ENCODE assay signal across 8 cellular contexts in genomic region chr6:42960243-42961019, GRCh38. TPM values are rescaled to one million over a fixed set of nuclear protein-coding genes. Genes with fewer than 3 reads are reported as not detected.
DNase-seq lines count a peak whose midpoint lies in the region; ATAC-seq and TF ChIP-seq lines count a peak whose summit lies in the region.

Gene GNMT, plus strand, starts transcription at chr6:42960754. Its CDS starts 14 bp downstream, at chr6:42960768.

- no peaks in the 10 kb centered on the region for H3K9me3 ChIP-seq in BLaER1
- no peaks in the 10 kb centered on the region for H3K9me3 ChIP-seq in mesenchymal stem cell (ENCODE audit: control insufficient read depth, low read length)
- no peaks in the 10 kb centered on the region for H3K9me3 ChIP-seq in thymus (ENCODE audit: control insufficient read depth)

- TF ChIP-seq RAD21 in Ishikawa (IDR thresholded peaks at IDR 0.05; ENCODE audit: low read depth) = no peak

- peak within 1 kb of the TSS in 1 of 2 experiments; percentile 68 for H3K18ac ChIP-seq in mesenchymal stem cell (ENCODE audit: low read depth in 1 of 2, low read length in 2 of 2)

- H2AFZ ChIP-seq in mesenchymal stem cell (ENCODE audit: low read depth, low read length) = peak within 1 kb of the TSS; percentile 76

- peaks cover 25% of the 10 kb centered on the region for H4K20me1 ChIP-seq in BLaER1

- no peak within 1 kb of the TSS for H3K4me3 ChIP-seq in BLaER1
- H3K4me3 ChIP-seq in mesenchymal stem cell (ENCODE audit: insufficient read depth in 1 of 2, low read depth in 1 of 2, low read length in 2 of 2) = peak within 1 kb of the TSS; percentile 58 to 80
- H3K4me3 ChIP-seq in thymus (ENCODE audit: low read length) = peak within 1 kb of the TSS; percentile 41

- peak within 1 kb of the TSS in 1 of 2 experiments; percentile 6 for H3K4ac ChIP-seq in mesenchymal stem cell (ENCODE audit: low read depth in 1 of 2, low read length in 2 of 2)

- DNase-seq in activated CD4-positive, alpha-beta T cell treated with anti-CD3 and anti-CD28 coated beads for 4 hours = peak; percentile 28
- peak; percentile 18 for DNase-seq in effector CD4-positive, alpha-beta T cell
- DNase-seq in mesenchymal stem cell = peak; percentile 35
- no peak for DNase-seq in NCI-H2107 treated with DMSO at 0.1 percent for 48 hours (lab: John Stamatoyannopoulos, UW; ENCODE audit: unreplicated experiment)

- H2BK5ac ChIP-seq in mesenchymal stem cell (ENCODE audit: low read depth, low read length, poor library complexity, severe bottlenecking) = no peak within 1 kb of the TSS

- H3K9ac ChIP-seq in BLaER1 = 0 out of 2 replicates have a peak within 1 kb of the TSS, but pooled peaks have one; percentile 31
- H3K9ac ChIP-seq in mesenchymal stem cell (ENCODE audit: low read length) = peak within 1 kb of the TSS; percentile 51

- 6% methylated on average over 62 of the region's 62 CpGs for WGBS in mesenchymal stem cell
- WGBS in thymus = 7% methylated on average over 62 of the region's 62 CpGs

- no peak within 1 kb of the TSS for H4K8ac ChIP-seq in mesenchymal stem cell (ENCODE audit: low read length)

- peak within 1 kb of the TSS in 1 of 2 experiments; percentile 74 for H3K23ac ChIP-seq in mesenchymal stem cell (ENCODE audit: low read length in 2 of 2)

- no peak within 1 kb of the TSS for H2BK15ac ChIP-seq in mesenchymal stem cell (ENCODE audit: low read depth, poor library complexity, severe bottlenecking)

- TF ChIP-seq EP300 in Ishikawa (IDR thresholded peaks at IDR 0.05; ENCODE audit: borderline replicate concordance) = no peak

- ATAC-seq in HG02588 (IDR thresholded peaks at IDR 0.05; ENCODE audit: unreplicated experiment) = no peak

- H4K91ac ChIP-seq in mesenchymal stem cell (ENCODE audit: low read length) = no peak within 1 kb of the TSS

- no peak within 1 kb of the TSS for H3K4me2 ChIP-seq in BLaER1
- H3K4me2 ChIP-seq in mesenchymal stem cell (ENCODE audit: low read length, poor library complexity, severe bottlenecking) = peak within 1 kb of the TSS; percentile 60

- H3K27me3 ChIP-seq in BLaER1 (peaks cover 38% of the 10 kb centered on the region), mesenchymal stem cell (ENCODE audit: control insufficient read depth in 1 of 2, insufficient read depth in 1 of 2, low read length in 2 of 2) (no peaks in the 10 kb centered on the region), thymus (ENCODE audit: control insufficient read depth, insufficient read depth) (no peaks in the 10 kb centered on the region)

- no peak within 1 kb of the TSS for H3K27ac ChIP-seq in BLaER1
- H3K27ac ChIP-seq in mesenchymal stem cell (ENCODE audit: low read length, poor library complexity, severe bottlenecking) = no peak within 1 kb of the TSS
- no peak within 1 kb of the TSS for H3K27ac ChIP-seq in thymus (ENCODE audit: low read depth)

- H3K36me3 ChIP-seq in BLaER1 (peaks cover 47% of the 10 kb centered on the region), mesenchymal stem cell (ENCODE audit: control insufficient read depth in 1 of 2, insufficient read depth in 2 of 2, low read depth in 1 of 2, low read length in 2 of 2) (peaks cover 31 to 32% of the 10 kb centered on the region in 2 experiments), thymus (ENCODE audit: control insufficient read depth, insufficient read depth) (peaks cover 28% of the 10 kb centered on the region)

- peak within 1 kb of the TSS in 1 of 2 experiments; percentile 87 for H3K14ac ChIP-seq in mesenchymal stem cell (ENCODE audit: low read length in 2 of 2)

- no peak within 1 kb of the TSS for H2BK120ac ChIP-seq in mesenchymal stem cell (ENCODE audit: low read depth, low read length)

- H3K4me1 ChIP-seq in BLaER1 (0 out of 2 replicates have a peak, but pooled peaks cover 9% of the 10 kb centered on the region), mesenchymal stem cell (ENCODE audit: control insufficient read depth, insufficient read depth, low read depth, low read length) (peaks cover 13% of the 10 kb centered on the region), thymus (ENCODE audit: control insufficient read depth, insufficient read depth, low read length) (peaks cover 14% of the 10 kb centered on the region)

- no peaks in the 10 kb centered on the region for H3K79me1 ChIP-seq in mesenchymal stem cell (replicated peaks; ENCODE audit: low read length, poor library complexity, severe bottlenecking)

- peak within 1 kb of the TSS in 1 of 2 experiments; percentile 54 for H2BK12ac ChIP-seq in mesenchymal stem cell (ENCODE audit: low read length in 2 of 2)

- no peak within 1 kb of the TSS for H2AK5ac ChIP-seq in mesenchymal stem cell (ENCODE audit: low read length, severe bottlenecking)

TF ChIP-seq in Ishikawa, 13 proteins besides CTCF, POLR2A, EP300 and RAD21:
- TF ChIP-seq TAF1 (IDR thresholded peaks at IDR 0.05; ENCODE audit: low read depth) (0 out of 2 replicates have a peak, but pooled peaks have one; percentile 10), CEBPB (IDR thresholded peaks at IDR 0.05) (no peak), MAX (IDR thresholded peaks at IDR 0.05) (peak; percentile 79), NFIC (IDR thresholded peaks at IDR 0.05) (no peak; the same call in 1 of the 2 replicates), TCF12 (IDR thresholded peaks at IDR 0.05; ENCODE audit: low read depth) (peak; percentile 50; the same call in 1 of the 2 replicates), EGR1 (IDR thresholded peaks at IDR 0.05) (0 out of 2 replicates have a peak, but pooled peaks have one; percentile 11), ZBTB7A (IDR thresholded peaks at IDR 0.05; ENCODE audit: low read depth) (peak; percentile 39; the same call in 1 of the 2 replicates), USF1 (IDR thresholded peaks at IDR 0.05) (no peak), TEAD4 (IDR thresholded peaks at IDR 0.05) (peak; percentile 26; the same call in 1 of the 2 replicates), YY1 (IDR thresholded peaks at IDR 0.05; ENCODE audit: low read depth) (peak; percentile 34; the same call in 1 of the 2 replicates), FOXM1 (IDR thresholded peaks at IDR 0.05; ENCODE audit: borderline replicate concordance, low read depth) (no peak), CREB1 (IDR thresholded peaks at IDR 0.05; ENCODE audit: low read depth) (no peak)
- TF ChIP-seq, protein P1, sequence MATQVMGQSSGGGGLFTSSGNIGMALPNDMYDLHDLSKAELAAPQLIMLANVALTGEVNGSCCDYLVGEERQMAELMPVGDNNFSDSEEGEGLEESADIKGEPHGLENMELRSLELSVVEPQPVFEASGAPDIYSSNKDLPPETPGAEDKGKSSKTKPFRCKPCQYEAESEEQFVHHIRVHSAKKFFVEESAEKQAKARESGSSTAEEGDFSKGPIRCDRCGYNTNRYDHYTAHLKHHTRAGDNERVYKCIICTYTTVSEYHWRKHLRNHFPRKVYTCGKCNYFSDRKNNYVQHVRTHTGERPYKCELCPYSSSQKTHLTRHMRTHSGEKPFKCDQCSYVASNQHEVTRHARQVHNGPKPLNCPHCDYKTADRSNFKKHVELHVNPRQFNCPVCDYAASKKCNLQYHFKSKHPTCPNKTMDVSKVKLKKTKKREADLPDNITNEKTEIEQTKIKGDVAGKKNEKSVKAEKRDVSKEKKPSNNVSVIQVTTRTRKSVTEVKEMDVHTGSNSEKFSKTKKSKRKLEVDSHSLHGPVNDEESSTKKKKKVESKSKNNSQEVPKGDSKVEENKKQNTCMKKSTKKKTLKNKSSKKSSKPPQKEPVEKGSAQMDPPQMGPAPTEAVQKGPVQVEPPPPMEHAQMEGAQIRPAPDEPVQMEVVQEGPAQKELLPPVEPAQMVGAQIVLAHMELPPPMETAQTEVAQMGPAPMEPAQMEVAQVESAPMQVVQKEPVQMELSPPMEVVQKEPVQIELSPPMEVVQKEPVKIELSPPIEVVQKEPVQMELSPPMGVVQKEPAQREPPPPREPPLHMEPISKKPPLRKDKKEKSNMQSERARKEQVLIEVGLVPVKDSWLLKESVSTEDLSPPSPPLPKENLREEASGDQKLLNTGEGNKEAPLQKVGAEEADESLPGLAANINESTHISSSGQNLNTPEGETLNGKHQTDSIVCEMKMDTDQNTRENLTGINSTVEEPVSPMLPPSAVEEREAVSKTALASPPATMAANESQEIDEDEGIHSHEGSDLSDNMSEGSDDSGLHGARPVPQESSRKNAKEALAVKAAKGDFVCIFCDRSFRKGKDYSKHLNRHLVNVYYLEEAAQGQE (IDR thresholded peaks at IDR 0.05; ENCODE audit: low read depth) = peak; percentile 41; the same call in 1 of the 2 replicates

RNA-seq across cellular contexts. Expression of gene GNMT, which starts in this region (rescaled TPM):
- polyA plus RNA-seq in mesenchymal stem cell (2013, experiment 1 of 2) = 0.15 TPM
- polyA plus RNA-seq in mesenchymal stem cell (2013, experiment 2 of 2) = 0.27 TPM
- polyA plus RNA-seq in thymus = 2.6 TPM
